Comparison of ENCODE assay signal across 23 cellular contexts in the genomic region with DNA sequence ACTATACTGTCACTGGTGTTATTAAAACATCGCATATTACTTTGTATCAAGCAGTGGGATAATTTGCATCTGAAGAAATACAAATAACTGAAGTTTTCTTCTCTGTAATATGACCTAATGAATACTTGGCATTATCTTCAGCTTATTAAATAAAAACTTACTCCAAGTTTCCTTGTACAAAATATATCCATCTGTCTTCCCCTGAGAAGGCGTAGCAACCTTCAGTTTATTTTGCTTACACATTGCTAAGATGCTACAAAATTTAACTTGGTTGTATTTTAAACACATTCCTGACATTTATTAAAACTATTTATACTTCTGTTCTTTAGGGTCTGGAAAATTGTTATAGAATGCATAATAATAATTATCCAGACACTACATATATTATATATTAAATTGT. TPM values are rescaled to one million over a fixed set of nuclear protein-coding genes. Genes with fewer than 3 reads are reported as not detected.
"Had no signal": no experiment of that assay in that cellular context is flagged by ENCODE, and none has a peak within 500 bp of the region (broad histone marks: within the 10 kb centered on the region; RNA-seq: fewer than 3 reads in every experiment).

No MANE protein-coding gene starts in this region.

- H3K4me3 ChIP-seq: adrenal gland, ascending aorta, lung, spleen, thoracic aorta, upper lobe of right lung had no signal

- FAIRE-seq: colon had no signal

- H3K36me3 ChIP-seq: adrenal gland, ascending aorta, neutrophil, spleen, thoracic aorta, upper lobe of right lung had no signal

- H3K4me3 Mint-ChIP-seq: activated CD4-positive, alpha-beta T cell treated with anti-CD3 and anti-CD28 coated beads, Interleukin-2, amount 10 ng/mL, durations not matched to agents 24 days and 14 days; activated CD8-positive, alpha-beta T cell treated with anti-CD3 and anti-CD28 coated beads, Interleukin-2, amount 10 ng/mL, durations not matched to agents 7 days and 5 days; activated T-helper 1 cell treated with anti-CD3 and anti-CD28 coated beads, Interleukin-12 subunit alpha, Interleukin-12 subunit beta, Interleukin-2, Interleukin-4 antibody, amounts not matched to agents 30 ng/mL and 10 ng/mL and 1 ng/mL, durations not matched to agents 14 hours and 24 hours and 36 hours; mesothelial cell of epicardium; natural killer cell; T-cell; T-helper 2 cell treated with Interferon-gamma antibody and Interleukin-4, amounts not matched to agents 5 μg/mL and 100 μg/mL, for 36 hours had no signal

- H3K36me3 Mint-ChIP-seq: activated naive CD4-positive, alpha-beta T cell treated with anti-CD3 and anti-CD28 coated beads, Interleukin-2, amount 50 U/mL, for 72 hours; mesothelial cell of epicardium; natural killer cell; T-cell had no signal

- DNase-seq: activated CD4-positive, alpha-beta T cell treated with anti-CD3 and anti-CD28 coated beads, Interleukin-2, amount 10 ng/mL, durations not matched to agents 24 days and 14 days; activated CD8-positive, alpha-beta T cell treated with anti-CD3 and anti-CD28 coated beads, Interleukin-2, amount 10 ng/mL, durations not matched to agents 7 days and 5 days; activated gamma-delta T cell treated with Interleukin-2 at 50 U/mL for 16 hours; adrenal gland; central memory CD4-positive, alpha-beta T cell; foreskin keratinocyte; natural killer cell; spleen; stimulated activated CD4-positive, alpha-beta T cell treated with anti-CD3 and anti-CD28 coated beads, Interleukin-4, amount 100 ng/mL, for 1 hour; stimulated activated naive CD4-positive, alpha-beta T cell; T-cell; upper lobe of right lung had no signal

- H3K4me1 ChIP-seq: adrenal gland, foreskin keratinocyte had no signal

- H3K9me3 ChIP-seq: adrenal gland, ascending aorta, neutrophil, spleen, thoracic aorta, upper lobe of right lung had no signal

- H3K27me3 ChIP-seq: adrenal gland, ascending aorta, neutrophil, spleen, upper lobe of right lung had no signal

- H3K27ac Mint-ChIP-seq: activated CD4-positive, alpha-beta T cell treated with anti-CD3 and anti-CD28 coated beads, Interleukin-2, amount 10 ng/mL, durations not matched to agents 24 days and 14 days; activated CD8-positive, alpha-beta T cell treated with anti-CD3 and anti-CD28 coated beads, Interleukin-2, amount 10 ng/mL, durations not matched to agents 7 days and 5 days; activated naive CD4-positive, alpha-beta T cell treated with anti-CD3 and anti-CD28 coated beads, Interleukin-2, amount 50 U/mL, for 72 hours; activated T-helper 1 cell treated with anti-CD3 and anti-CD28 coated beads, Interleukin-12 subunit alpha, Interleukin-12 subunit beta, Interleukin-2, Interleukin-4 antibody, amounts not matched to agents 30 ng/mL and 10 ng/mL and 1 ng/mL, durations not matched to agents 14 hours and 24 hours and 36 hours; mesothelial cell of epicardium; natural killer cell; T-cell; T-helper 2 cell treated with Interferon-gamma antibody and Interleukin-4, amounts not matched to agents 5 μg/mL and 100 μg/mL, for 36 hours had no signal

- H3K27ac ChIP-seq: adrenal gland, ascending aorta, foreskin keratinocyte, neutrophil, spleen, thoracic aorta, upper lobe of right lung, VCaP had no signal

- H3K9me3 Mint-ChIP-seq: activated CD4-positive, alpha-beta T cell treated with anti-CD3 and anti-CD28 coated beads, Interleukin-2, amount 10 ng/mL, durations not matched to agents 24 days and 14 days; activated naive CD4-positive, alpha-beta T cell treated with anti-CD3 and anti-CD28 coated beads, Interleukin-2, amount 50 U/mL, for 72 hours; activated T-helper 1 cell treated with anti-CD3 and anti-CD28 coated beads, Interleukin-12 subunit alpha, Interleukin-12 subunit beta, Interleukin-2, Interleukin-4 antibody, amounts not matched to agents 30 ng/mL and 10 ng/mL and 1 ng/mL, durations not matched to agents 14 hours and 24 hours and 36 hours; mesothelial cell of epicardium; natural killer cell; T-cell; T-helper 2 cell treated with Interferon-gamma antibody and Interleukin-4, amounts not matched to agents 5 μg/mL and 100 μg/mL, for 36 hours had no signal

RNA-seq across cellular contexts. Expression of gene FGF7, which starts 13.7 kb away (rescaled TPM):
- total RNA-seq: activated CD4-positive, alpha-beta T cell treated with anti-CD3 and anti-CD28 coated beads, Interleukin-2, amount 10 ng/mL, durations not matched to agents 24 days and 14 days; activated naive CD4-positive, alpha-beta T cell treated with anti-CD3 and anti-CD28 coated beads, Interleukin-2, amount 50 U/mL, for 72 hours; activated T-helper 1 cell treated with anti-CD3 and anti-CD28 coated beads, Interleukin-12 subunit alpha, Interleukin-12 subunit beta, Interleukin-2, Interleukin-4 antibody, amounts not matched to agents 30 ng/mL and 10 ng/mL and 1 ng/mL, durations not matched to agents 14 hours and 24 hours and 36 hours; foreskin keratinocyte; kidney epithelial cell; natural killer cell had no signal
- polyA plus RNA-seq: foreskin keratinocyte had no signal
